In genomic region chr5:87539839-87540238, GRCh38 we compare ENCODE assay signal across 20 cellular contexts.
DNase-seq lines count a peak whose midpoint lies in the region; ATAC-seq, FAIRE-seq and TF ChIP-seq lines count a peak whose summit lies in the region.
"Had no signal": no experiment of that assay in that cellular context is flagged by ENCODE, and none has a peak within 500 bp of the region (broad histone marks: within the 10 kb centered on the region; RNA-seq: fewer than 3 reads in every experiment).

No MANE protein-coding gene starts in this region.

- TF ChIP-seq RAD21 in SK-N-SH (IDR thresholded peaks at IDR 0.05; ENCODE audit: low read length) = peak; percentile 56

- H3K9ac ChIP-seq in SK-N-SH (no peak overlapping the region), PC-3 (ENCODE audit: low read length) (no peak overlapping the region), kidney (ENCODE audit: low read length in 2 of 2) (no peak overlapping the region)

- TF ChIP-seq CTCF in SK-N-SH (IDR thresholded peaks at IDR 0.05) (no peak), NB4 (IDR thresholded peaks at IDR 0.05; ENCODE audit: low read depth, low read length) (no peak), PC-3 (conservative IDR thresholded peaks at IDR 0.05; ENCODE audit: low read depth, low read length) (peak; percentile 46; the same call in 1 of the 2 replicates), kidney (IDR thresholded peaks at IDR 0.05; ENCODE audit: borderline replicate concordance, extremely low read depth, insufficient read depth) (no peak)

- H3K4me3 ChIP-seq in SK-N-SH (ENCODE audit: low read depth in 2 of 2, low read length in 1 of 2) = no peak overlapping the region
- H3K4me3 ChIP-seq in NB4 (ENCODE audit: low read depth, low read length) = no peak overlapping the region
- no peak overlapping the region for H3K4me3 ChIP-seq in PC-3 (ENCODE audit: low read length)
- H3K4me3 ChIP-seq in kidney (ENCODE audit: low read length in 2 of 2) = no peak overlapping the region
- H3K4me3 ChIP-seq: GM23338, Peyer's patch had no signal

- POLR2A ChIA-PET in SK-N-SH (lab: Yijun Ruan, JAX) = no interaction called here
- POLR2A ChIA-PET in PC-3 (lab: Charles Lee; ENCODE audit: unreplicated experiment) = no interaction called here

- H3K9me3 Mint-ChIP-seq in stimulated activated naive B cell treated with anti-CD40 and anti-IgM and Interleukin-4, amounts not matched to agents 10 μg/mL and 1 μg/mL and 100 μg/mL, for 72 hours = peaks cover 0 to 2% of the 10 kb centered on the region in 2 donors
- H3K9me3 Mint-ChIP-seq: GM23338, IgD-negative memory B cell had no signal

- no peak for TF ChIP-seq EP300 in SK-N-SH (IDR thresholded peaks at IDR 0.05; ENCODE audit: borderline replicate concordance in 1 of 2, low read depth in 1 of 2, low read length in 1 of 2)

- DNase-seq in SK-N-SH (no peak), NB4 (ENCODE audit: low read depth) (peak; percentile 4), PC-3 (peak; percentile 42), kidney (no peak), SIG-M5 (lab: John Stamatoyannopoulos, UW) (no peak)
- DNase-seq in stimulated activated naive B cell treated with anti-CD40 and anti-IgM and Interleukin-4, amounts not matched to agents 10 μg/mL and 1 μg/mL and 100 μg/mL, for 72 hours = no peak
- DNase-seq: C1 segment of cervical spinal cord, GDM1, Karpas-422, NCI-H1105 treated with DMSO at 0.1 percent for 48 hours, NCI-H187, NCI-H2107, NCI-H345, NCI-H774, Peyer's patch, T1000 had no signal

- H3F3A ChIP-seq in SK-N-SH (replicated peaks; ENCODE audit: insufficient read depth) = no peaks in the 10 kb centered on the region
- no peaks in the 10 kb centered on the region for H3F3A ChIP-seq in PC-3 (ENCODE audit: low read length, unreplicated experiment)

- CTCF ChIA-PET in SK-N-SH (lab: Yijun Ruan, JAX) = interaction anchor here (0.8 kb wide), 1 partner anchor 70 kb away, joined by 4 read pairs; no protein-coding TSS in a partner anchor
- CTCF ChIA-PET in PC-3 (lab: Charles Lee) = interaction anchor here (0.7 to 1.0 kb wide), 2 partner anchors 28 to 241 kb away, joined by 3 to 7 read pairs; no protein-coding TSS in a partner anchor

- H3K4me1 ChIP-seq in SK-N-SH (ENCODE audit: control insufficient read depth in 1 of 2, insufficient read depth in 2 of 2, low read depth in 1 of 2, low read length in 1 of 2) = no peaks in the 10 kb centered on the region; a peak in 1 of 4 replicates
- peaks cover 6% of the 10 kb centered on the region; the same call in 1 of the 2 replicates for H3K4me1 ChIP-seq in PC-3 (ENCODE audit: insufficient read depth, low read length)
- H3K4me1 ChIP-seq in kidney (ENCODE audit: control insufficient read depth in 1 of 2, insufficient read depth in 1 of 2, low read depth in 1 of 2, low read length in 2 of 2) = no peaks in the 10 kb centered on the region
- H3K4me1 ChIP-seq: Peyer's patch had no signal

- H3K4me3 Mint-ChIP-seq in stimulated activated naive B cell treated with anti-CD40 and anti-IgM and Interleukin-4, amounts not matched to agents 10 μg/mL and 1 μg/mL and 100 μg/mL, for 72 hours = no peak overlapping the region
- H3K4me3 Mint-ChIP-seq: GM23338, IgD-negative memory B cell had no signal

- H3K36me3 ChIP-seq in SK-N-SH (replicated peaks in 1 of 2; ENCODE audit: control insufficient read depth in 1 of 2, insufficient read depth in 2 of 2, low read length in 1 of 2) = no peaks in the 10 kb centered on the region
- H3K36me3 ChIP-seq in PC-3 (ENCODE audit: low read depth, low read length) = no peaks in the 10 kb centered on the region
- no peaks in the 10 kb centered on the region for H3K36me3 ChIP-seq in kidney (ENCODE audit: control insufficient read depth in 1 of 2, insufficient read depth in 2 of 2, low read length in 2 of 2)
- H3K36me3 ChIP-seq: Peyer's patch had no signal

- no peak overlapping the region for H3K4me2 ChIP-seq in SK-N-SH
- H3K4me2 ChIP-seq in PC-3 (ENCODE audit: low read length) = no peak overlapping the region
- H3K4me2 ChIP-seq: GM23338 had no signal

- H3K79me2 ChIP-seq in SK-N-SH (ENCODE audit: insufficient read depth) (no peaks in the 10 kb centered on the region), PC-3 (ENCODE audit: low read length) (no peaks in the 10 kb centered on the region)

- no peaks in the 10 kb centered on the region for H3K4me1 Mint-ChIP-seq in stimulated activated naive B cell treated with anti-CD40 and anti-IgM and Interleukin-4, amounts not matched to agents 10 μg/mL and 1 μg/mL and 100 μg/mL, for 72 hours
- H3K4me1 Mint-ChIP-seq: IgD-negative memory B cell had no signal

- no peaks in the 10 kb centered on the region for H3K27me3 ChIP-seq in SK-N-SH (ENCODE audit: insufficient read depth)
- H3K27me3 ChIP-seq in PC-3 (ENCODE audit: low read length) = no peaks in the 10 kb centered on the region; the same call in 1 of the 2 replicates
- H3K27me3 ChIP-seq: Peyer's patch had no signal

- H3K9me3 ChIP-seq in SK-N-SH (no peaks in the 10 kb centered on the region), PC-3 (ENCODE audit: low read length) (no peaks in the 10 kb centered on the region), kidney (ENCODE audit: control insufficient read depth in 1 of 2, low read length in 2 of 2) (no peaks in the 10 kb centered on the region)
- H3K9me3 ChIP-seq: Peyer's patch had no signal

- TF ChIP-seq POLR2A in NB4 (IDR thresholded peaks at IDR 0.05; ENCODE audit: extremely low read depth, insufficient read length) = no peak

- no peaks in the 10 kb centered on the region for H3K9me2 ChIP-seq in SK-N-SH
- no peaks in the 10 kb centered on the region for H3K9me2 ChIP-seq in PC-3 (replicated peaks; ENCODE audit: low read length)

- no peak overlapping the region for H3K27ac Mint-ChIP-seq in stimulated activated naive B cell treated with anti-CD40 and anti-IgM and Interleukin-4, amounts not matched to agents 10 μg/mL and 1 μg/mL and 100 μg/mL, for 72 hours
- H3K27ac Mint-ChIP-seq: GM23338, IgD-negative memory B cell had no signal

- BruUV-seq in PC-3 (replicated peaks; lab: Mats Ljungman, UMichigan) = no TSS peak

- intact Hi-C loops in PC-3 (cut with micrococcal nuclease) = loop anchor here (2.0 to 5.0 kb wide), 2 partner anchors 227 to 601 kb away; no protein-coding TSS in a partner anchor
- intact Hi-C loops in kidney (cut with DNase I) = no loop called here

- no peak for FAIRE-seq in kidney (lab: Jason Lieb, UNC)

- H2AFZ ChIP-seq in SK-N-SH (ENCODE audit: low read depth) = no peak overlapping the region
- no peak overlapping the region for H2AFZ ChIP-seq in PC-3 (ENCODE audit: low read length)
- H2AFZ ChIP-seq: GM23338 had no signal

- H3K27ac ChIP-seq in SK-N-SH (ENCODE audit: low read depth in 2 of 2, low read length in 1 of 2) (no peak overlapping the region), PC-3 (ENCODE audit: low read length) (no peak overlapping the region), kidney (ENCODE audit: low read depth in 2 of 2, low read length in 2 of 2) (no peak overlapping the region)
- H3K27ac ChIP-seq: Peyer's patch had no signal

- 70% methylated on average over 1 of the region's 1 CpG for WGBS in SK-N-SH (ENCODE audit: low lambda C conversion rate)

- H3K36me3 Mint-ChIP-seq in stimulated activated naive B cell treated with anti-CD40 and anti-IgM and Interleukin-4, amounts not matched to agents 10 μg/mL and 1 μg/mL and 100 μg/mL, for 72 hours = no peaks in the 10 kb centered on the region

- no peak for ATAC-seq in SK-N-SH treated with all-trans-retinoic acid at 6 μM for 48 hours
- peak; percentile 21; the same call in 1 of the 2 replicates for ATAC-seq in PC-3
- no peak for ATAC-seq in stimulated activated naive B cell treated with anti-CD40 and anti-IgM and Interleukin-4, amounts not matched to agents 10 μg/mL and 1 μg/mL and 100 μg/mL, for 72 hours (replicated peaks)
- ATAC-seq: GM23338, Right ventricle myocardium inferior had no signal

- no peaks in the 10 kb centered on the region for H4K20me1 ChIP-seq in SK-N-SH (ENCODE audit: insufficient read depth)
- no peaks in the 10 kb centered on the region for H4K20me1 ChIP-seq in PC-3 (ENCODE audit: low read length)

- no peaks in the 10 kb centered on the region for H3K27me3 Mint-ChIP-seq in stimulated activated naive B cell treated with anti-CD40 and anti-IgM and Interleukin-4, amounts not matched to agents 10 μg/mL and 1 μg/mL and 100 μg/mL, for 72 hours

TF ChIP-seq in SK-N-SH, 30 proteins besides CTCF, POLR2A, EP300 and RAD21:
- TF ChIP-seq ELF1 (IDR thresholded peaks at IDR 0.05) (no peak), IRF3 (IDR thresholded peaks at IDR 0.05; ENCODE audit: low read depth, low read length) (no peak), SMC3 (IDR thresholded peaks at IDR 0.05; ENCODE audit: low read depth, low read length) (peak; percentile 6; the same call in 1 of the 2 replicates)

TF ChIP-seq in SK-N-SH treated with all-trans-retinoic acid at 6 μM for 48 hours, 23 proteins besides CTCF, POLR2A, EP300 and RAD21 (continues in another document):
- no peak for TF ChIP-seq GLIS3 (CRISPR knock-in tag; IDR thresholded peaks at IDR 0.05)
- TF ChIP-seq POU6F1 (CRISPR knock-in tag; IDR thresholded peaks at IDR 0.05; ENCODE audit: borderline replicate concordance, low read depth) = no peak
- no peak for TF ChIP-seq PATZ1 (CRISPR knock-in tag; IDR thresholded peaks at IDR 0.05; ENCODE audit: borderline replicate concordance)
- no peak for TF ChIP-seq ZFP30 (CRISPR knock-in tag; IDR thresholded peaks at IDR 0.05)

Comparison
In these comparisons a context has a peak if more than half of its experiments do, and no peak if none do; other contexts are left out.
1. DNase-seq: peak in NB4 (single experiment) and PC-3 (single experiment); none in SK-N-SH (single experiment), stimulated activated naive B cell treated with anti-CD40 and anti-IgM and Interleukin-4, amounts not matched to agents 10 μg/mL and 1 μg/mL and 100 μg/mL, for 72 hours (single experiment), kidney (single experiment) and SIG-M5 (single experiment).